Comparison of ENCODE assay signal across 30 cellular contexts in genomic region chr3:84759361-84759760, GRCh38.
"Had no signal": no experiment of that assay in that cellular context is flagged by ENCODE, and none has a peak within 500 bp of the region (broad histone marks: within the 10 kb centered on the region; RNA-seq: fewer than 3 reads in every experiment).

No MANE protein-coding gene starts in this region.

- ATAC-seq: activated T-cell treated with anti-CD3 and anti-CD28 coated beads, Interleukin-2, amount 50 U/mL, for 72 hours; esophagus mucosa; T-helper 17 cell had no signal

- H3K27me3 ChIP-seq: ascending aorta, brain microvascular endothelial cell had no signal

- H3K4me3 ChIP-seq: ascending aorta, coronary artery, dorsolateral prefrontal cortex had no signal

- H3K27ac Mint-ChIP-seq: activated CD4-positive, alpha-beta memory T cell treated with anti-CD3 and anti-CD28 coated beads, Interleukin-2, amount 10 ng/mL, durations not matched to agents 7 days and 5 days; activated naive CD8-positive, alpha-beta T cell; activated T-cell treated with anti-CD3 and anti-CD28 coated beads, Interleukin-2, amount 50 U/mL, for 24 hours; activated T-cell treated with anti-CD3 and anti-CD28 coated beads, Interleukin-2, amount 50 U/mL, for 72 hours; dendritic cell treated with granulocyte-macrophage colony-stimulating factor and Interleukin-4, amounts not matched to agents 40 ng/mL and 50 ng/mL, for 4 days; endodermal cell; T-helper 17 cell; T-helper 2 cell treated with Interferon-gamma antibody and Interleukin-4, amounts not matched to agents 5 μg/mL and 100 μg/mL, for 36 hours had no signal

- H3K4me1 Mint-ChIP-seq: activated CD4-positive, alpha-beta memory T cell treated with anti-CD3 and anti-CD28 coated beads, Interleukin-2, amount 10 ng/mL, durations not matched to agents 7 days and 5 days; activated CD4-positive, alpha-beta T cell treated with anti-CD3 and anti-CD28 coated beads, Interleukin-2, amount 10 ng/mL, durations not matched to agents 7 days and 5 days; central memory CD8-positive, alpha-beta T cell; endodermal cell; T-helper 17 cell had no signal

- H3K27ac ChIP-seq: ascending aorta, brain microvascular endothelial cell, coronary artery, dorsolateral prefrontal cortex, WERI-Rb-1 had no signal

- H3K4me1 ChIP-seq: ascending aorta had no signal

- H3K9me3 Mint-ChIP-seq: endodermal cell had no signal

- H3K4me3 Mint-ChIP-seq: activated CD4-positive, alpha-beta memory T cell treated with anti-CD3 and anti-CD28 coated beads, Interleukin-2, amount 10 ng/mL, durations not matched to agents 7 days and 5 days; activated CD4-positive, alpha-beta T cell treated with anti-CD3 and anti-CD28 coated beads, Interleukin-2, amount 10 ng/mL, durations not matched to agents 7 days and 5 days; activated naive CD8-positive, alpha-beta T cell; activated T-cell treated with anti-CD3 and anti-CD28 coated beads, Interleukin-2, amount 50 U/mL, for 24 hours; activated T-cell treated with anti-CD3 and anti-CD28 coated beads, Interleukin-2, amount 50 U/mL, for 72 hours; central memory CD8-positive, alpha-beta T cell; dendritic cell treated with granulocyte-macrophage colony-stimulating factor and Interleukin-4, amounts not matched to agents 40 ng/mL and 50 ng/mL, for 4 days; endodermal cell; T-helper 17 cell; T-helper 2 cell treated with Interferon-gamma antibody and Interleukin-4, amounts not matched to agents 5 μg/mL and 100 μg/mL, for 36 hours had no signal

- H3K27me3 Mint-ChIP-seq: activated CD4-positive, alpha-beta memory T cell treated with anti-CD3 and anti-CD28 coated beads, Interleukin-2, amount 10 ng/mL, durations not matched to agents 7 days and 5 days; activated CD4-positive, alpha-beta T cell treated with anti-CD3 and anti-CD28 coated beads, Interleukin-2, amount 10 ng/mL, durations not matched to agents 7 days and 5 days; activated naive CD8-positive, alpha-beta T cell; activated T-cell treated with anti-CD3 and anti-CD28 coated beads, Interleukin-2, amount 50 U/mL, for 24 hours; central memory CD8-positive, alpha-beta T cell; dendritic cell treated with granulocyte-macrophage colony-stimulating factor and Interleukin-4, amounts not matched to agents 40 ng/mL and 50 ng/mL, for 4 days; T-helper 17 cell had no signal

- H3K36me3 Mint-ChIP-seq: activated naive CD8-positive, alpha-beta T cell had no signal

- DNase-seq: activated CD4-positive, alpha-beta memory T cell treated with anti-CD3 and anti-CD28 coated beads, Interleukin-2, amount 10 ng/mL, durations not matched to agents 7 days and 5 days; activated CD4-positive, alpha-beta T cell treated with anti-CD3 and anti-CD28 coated beads for 4 hours; activated CD4-positive, alpha-beta T cell treated with anti-CD3 and anti-CD28 coated beads, Interleukin-2, amount 10 ng/mL, durations not matched to agents 7 days and 5 days; activated CD4-positive, alpha-beta T cell treated with anti-CD3 and anti-CD28 coated beads, Interleukin-2, amount 50 U/mL, for 4 hours; activated CD4-positive, CD25-positive, alpha-beta regulatory T cell; activated CD4-positive, CD25-positive, alpha-beta regulatory T cell treated with anti-CD3 and anti-CD28 coated beads, Interleukin-2, amount 50 U/mL, for 72 hours; activated CD8-positive, alpha-beta memory T cell treated with anti-CD3 and anti-CD28 coated beads, Interleukin-2, amount 50 U/mL, for 48 hours; activated effector memory CD4-positive, alpha-beta T cell treated with Interleukin-2 at 50 U/mL for 16 hours; activated gamma-delta T cell treated with Interleukin-2 at 50 U/mL for 16 hours; activated naive CD4-positive, alpha-beta T cell treated with anti-CD3 and anti-CD28 coated beads, Interleukin-2, amount 50 U/mL, for 16 hours; activated naive CD4-positive, alpha-beta T cell treated with Interleukin-2 at 50 U/mL for 16 hours; activated T-cell treated with anti-CD3 and anti-CD28 coated beads for 4 hours; activated T-cell treated with anti-CD3 and anti-CD28 coated beads, Interleukin-2, amount 50 U/mL, for 24 hours; activated T-cell treated with anti-CD3 and anti-CD28 coated beads, Interleukin-2, amount 50 U/mL, for 72 hours; brain microvascular endothelial cell; effector memory CD4-positive, alpha-beta T cell; endodermal cell; foreskin fibroblast; T-helper 1 cell; T-helper 17 cell; T1000; WERI-Rb-1 had no signal

- H3K36me3 ChIP-seq: ascending aorta, brain microvascular endothelial cell, WERI-Rb-1 had no signal

- H3K9me3 ChIP-seq: ascending aorta had no signal
